1 cellular context compared by ENCODE assay signal in genomic region chr16:1964046-1964505, GRCh38.
TF ChIP-seq lines count a peak whose summit lies in the region.

No MANE protein-coding gene starts in this region.

TF ChIP-seq in GM23338, 12 proteins besides CTCF, POLR2A, EP300 and RAD21 (continued from another document):
- TF ChIP-seq ZNF462 (CRISPR knock-in tag; IDR thresholded peaks at IDR 0.05) = no peak
